21 cellular contexts compared by ENCODE assay signal in the genomic region with DNA sequence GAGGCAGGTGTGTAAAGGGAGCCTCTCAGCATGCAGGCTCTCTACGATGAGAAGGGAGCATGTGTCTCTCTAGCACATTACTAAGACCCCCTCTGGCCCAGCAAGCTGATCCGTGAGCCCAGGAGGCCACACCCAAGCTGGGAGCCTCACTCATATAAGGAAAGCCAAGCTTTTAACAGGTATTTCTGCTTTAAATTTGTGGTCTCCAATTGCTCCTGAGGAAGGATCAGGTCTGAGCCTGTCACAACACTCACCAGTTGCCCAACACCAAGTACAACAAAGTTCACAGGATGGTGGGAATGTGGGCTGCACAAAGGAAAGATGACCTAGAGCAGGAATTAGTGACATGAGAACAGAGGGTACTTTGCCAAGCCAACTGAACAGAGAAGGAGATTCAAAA. TPM values are rescaled to one million over a fixed set of nuclear protein-coding genes. Genes with fewer than 3 reads are reported as not detected.
DNase-seq lines count a peak whose midpoint lies in the region; ATAC-seq, FAIRE-seq and TF ChIP-seq lines count a peak whose summit lies in the region.
"Had no signal": no experiment of that assay in that cellular context is flagged by ENCODE, and none has a peak within 500 bp of the region (broad histone marks: within the 10 kb centered on the region; RNA-seq: fewer than 3 reads in every experiment).

No MANE protein-coding gene starts in this region.

- peaks cover 10% of the 10 kb centered on the region for H3K4me1 ChIP-seq in mammary epithelial cell (ENCODE audit: insufficient read depth, low read length)
- no peaks in the 10 kb centered on the region for H3K4me1 ChIP-seq in breast epithelium
- H3K4me1 ChIP-seq in esophagus squamous epithelium, result peaks cover 0 to 17% (median 3%) of the 10 kb centered on the region in 3 donors

- FAIRE-seq in bronchial epithelial cell (lab: Jason Lieb, UNC), result peak; percentile 28
- FAIRE-seq: GM12892, GM18507, H1 had no signal

- TF ChIP-seq POLR2A in breast epithelium (IDR thresholded peaks at IDR 0.05) (no peak), esophagus squamous epithelium (IDR thresholded peaks at IDR 0.05) (no peak)

- BruUV-seq in mammary epithelial cell (replicated peaks; lab: Mats Ljungman, UMichigan), result no TSS peak

- in situ Hi-C loops in mammary epithelial cell (cut with MboI; ENCODE audit: low sequenced_read_pairs in 2 of 2), result no loop called here

- CTCF ChIA-PET in mammary epithelial cell (lab: Charles Lee; ENCODE audit: low non-redundant PET), result no interaction called here

- no peak overlapping the region for H3K4me3 ChIP-seq in mammary epithelial cell (replicated peaks in 1 of 3; ENCODE audit: insufficient read depth in 1 of 3, low read depth in 2 of 3, low read length in 3 of 3)
- H3K4me3 ChIP-seq in breast epithelium, result no peak overlapping the region
- H3K4me3 ChIP-seq in bronchial epithelial cell (ENCODE audit: low read depth, low read length), result no peak overlapping the region
- H3K4me3 ChIP-seq in esophagus squamous epithelium, result no peak overlapping the region
- H3K4me3 ChIP-seq: BLaER1 had no signal

- TF ChIP-seq CTCF in mammary epithelial cell (conservative IDR thresholded peaks at IDR 0.05 in 1 of 2, IDR thresholded peaks at IDR 0.05 in 1 of 2; ENCODE audit: extremely low read depth in 1 of 2, insufficient read depth in 1 of 2, low read depth in 1 of 2, low read length in 2 of 2), result no peak
- no peak for TF ChIP-seq CTCF in breast epithelium (IDR thresholded peaks at IDR 0.05)
- TF ChIP-seq CTCF in bronchial epithelial cell (IDR thresholded peaks at IDR 0.05; ENCODE audit: insufficient read depth, low read length, severe bottlenecking), result no peak
- TF ChIP-seq CTCF in esophagus squamous epithelium (IDR thresholded peaks at IDR 0.05), result no peak

- H3K27ac ChIP-seq in mammary epithelial cell (ENCODE audit: insufficient read depth, low read depth, low read length) (no peak overlapping the region), breast epithelium (no peak overlapping the region), esophagus squamous epithelium (peak overlapping the region in 3 of 4 donors; percentile 6 to 23 (median 19))
- H3K27ac ChIP-seq: BLaER1 had no signal

- intact Hi-C loops in mammary epithelial cell (cut with micrococcal nuclease) (no loop called here), breast epithelium (cut with DNase I; ENCODE audit: low total_unique reads) (no loop called here), esophagus squamous epithelium (cut with DNase I) (no loop called here), posterior cingulate gyrus (cut with DNase I) (no loop called here)

- H3K27me3 ChIP-seq in mammary epithelial cell (ENCODE audit: insufficient read depth, low read length) (no peaks in the 10 kb centered on the region), breast epithelium (no peaks in the 10 kb centered on the region), bronchial epithelial cell (ENCODE audit: control insufficient read depth, insufficient read depth, low read length) (no peaks in the 10 kb centered on the region), esophagus squamous epithelium (no peaks in the 10 kb centered on the region)
- H3K27me3 ChIP-seq: BLaER1 had no signal

- no peaks in the 10 kb centered on the region for H3K79me2 ChIP-seq in mammary epithelial cell (ENCODE audit: insufficient read depth, low read length)

- no peaks in the 10 kb centered on the region for H3K9me3 ChIP-seq in mammary epithelial cell (replicated peaks; ENCODE audit: insufficient read depth, low read length)
- no peaks in the 10 kb centered on the region for H3K9me3 ChIP-seq in breast epithelium
- H3K9me3 ChIP-seq in esophagus squamous epithelium, result no peaks in the 10 kb centered on the region
- H3K9me3 ChIP-seq: BLaER1 had no signal

- H3K36me3 ChIP-seq in mammary epithelial cell (ENCODE audit: insufficient read depth, low read length), result no peaks in the 10 kb centered on the region
- no peaks in the 10 kb centered on the region for H3K36me3 ChIP-seq in breast epithelium
- peaks cover 1% of the 10 kb centered on the region for H3K36me3 ChIP-seq in bronchial epithelial cell (ENCODE audit: control insufficient read depth, insufficient read depth, low read length)
- H3K36me3 ChIP-seq in esophagus squamous epithelium, result peaks cover 0 to 56% (median 11%) of the 10 kb centered on the region in 3 donors

- H2AFZ ChIP-seq in mammary epithelial cell (ENCODE audit: low read depth, low read length), result no peak overlapping the region

- DNase-seq in mammary epithelial cell (peak; percentile 60), breast epithelium (ENCODE audit: low spot score in 2 of 2) (no peak), bronchial epithelial cell (ENCODE audit: low read depth) (peak; percentile 88), esophagus squamous epithelium (lab: John Stamatoyannopoulos, UW) (no peak), posterior cingulate gyrus (no peak), NCI-H446 treated with DMSO at 0.1 percent for 48 hours (lab: John Stamatoyannopoulos, UW) (no peak), NCI-H187 treated with DMSO at 0.1 percent for 48 hours (lab: John Stamatoyannopoulos, UW) (no peak)
- DNase-seq: 8988T; CD4-positive, alpha-beta memory T cell; DMS153; DMS79; GDM1; H9 had no signal

- dilution Hi-C loops in mammary epithelial cell (cut with HindIII; ENCODE audit: low sequenced_read_pairs), result no loop called here

- H3K4me2 ChIP-seq in mammary epithelial cell (ENCODE audit: insufficient read depth, low read depth, low read length), result no peak overlapping the region
- H3K4me2 ChIP-seq: BLaER1 had no signal

- H3K9ac ChIP-seq in mammary epithelial cell (ENCODE audit: insufficient read depth, low read length), result no peak overlapping the region
- H3K9ac ChIP-seq: BLaER1 had no signal

- ATAC-seq in HG03571 (IDR thresholded peaks at IDR 0.05; ENCODE audit: unreplicated experiment), result no peak

- no peaks in the 10 kb centered on the region for H4K20me1 ChIP-seq in mammary epithelial cell (ENCODE audit: insufficient read depth, low read length)
- H4K20me1 ChIP-seq: BLaER1 had no signal

- WGBS in mammary epithelial cell (ENCODE audit: low coverage, missing lambda C conversion rate), result 21% methylated on average over 2 of the region's 2 CpGs
- 39 to 70% methylated on average over 1 to 2 of the region's 2 CpGs for WGBS in esophagus squamous epithelium, 2 donors

RNA-seq across cellular contexts. Expression of a gene that starts 21.6 kb away (rescaled TPM):
- total RNA-seq in mammary epithelial cell (under 1 TPM in 1 of 2 donors, not detected in 1; 0.17 TPM), breast epithelium (1 to 10 TPM in 2 of 3 donors, under 1 TPM in 1; 0.33 to 2.4 (median 1.2) TPM), bronchial epithelial cell (0.53 and 0.77 TPM in 2 replicates), esophagus squamous epithelium (1 to 10 TPM in 1 of 4 donors, under 1 TPM in 2, not detected in 1; 0.48 to 2.9 (median 0.56) TPM)
- 0.29 TPM for polyA plus RNA-seq in mammary epithelial cell
- not detected for polyA minus RNA-seq in mammary epithelial cell
- total RNA-seq: A673; CD4-positive, alpha-beta memory T cell; HT-29 had no signal
- polyA plus RNA-seq: CD14-positive monocyte; CD4-positive, alpha-beta memory T cell had no signal

Comparison
In these comparisons a context has a peak if more than half of its experiments do, and no peak if none do; other contexts are left out.
1. DNase-seq: peak in mammary epithelial cell (single experiment) and bronchial epithelial cell (single experiment); none in breast epithelium (0 of 2), esophagus squamous epithelium (single experiment), posterior cingulate gyrus (0 of 10), NCI-H446 treated with DMSO at 0.1 percent for 48 hours (single experiment) and NCI-H187 treated with DMSO at 0.1 percent for 48 hours (single experiment).
2. H3K27ac ChIP-seq: peak in esophagus squamous epithelium (3 of 4); none in mammary epithelial cell (single experiment) and breast epithelium (0 of 2).